15 cellular contexts compared by ENCODE assay signal in genomic region chr20:62475027-62475818, GRCh38. TPM values are rescaled to one million over a fixed set of nuclear protein-coding genes. Genes with fewer than 3 reads are reported as not detected.
DNase-seq lines count a peak whose midpoint lies in the region; ATAC-seq and TF ChIP-seq lines count a peak whose summit lies in the region.
"Had no signal": no experiment of that assay in that cellular context is flagged by ENCODE, and none has a peak within 500 bp of the region (broad histone marks: within the 10 kb centered on the region; RNA-seq: fewer than 3 reads in every experiment).

No MANE protein-coding gene starts in this region.

- CTCF ChIA-PET in MCF 10A (lab: Yijun Ruan, JAX): no interaction called here

- no peaks in the 10 kb centered on the region for H3K4me1 Mint-ChIP-seq in MCF 10A (ENCODE audit: insufficient read depth, unreplicated experiment)

- H2BK5ac ChIP-seq in neuronal stem cell (ENCODE audit: low read length): no peak overlapping the region

- H3K27me3 ChIP-seq in breast epithelium (peaks cover 11 to 84% of the 10 kb centered on the region in 2 donors), neuronal stem cell (ENCODE audit: control insufficient read depth in 3 of 3, insufficient read depth in 3 of 3, low read depth in 1 of 3, low read length in 3 of 3) (peaks cover 34 to 91% (median 76%) of the 10 kb centered on the region in 3 experiments)

- H3K9me3 ChIP-seq in breast epithelium (no peaks in the 10 kb centered on the region), neuronal stem cell (replicated peaks in 1 of 2; ENCODE audit: control insufficient read depth in 2 of 2, insufficient read depth in 1 of 2, low read depth in 1 of 2, low read length in 2 of 2) (peaks cover 0 to 4% of the 10 kb centered on the region in 2 donors)

- H4K91ac ChIP-seq in neuronal stem cell (ENCODE audit: low read depth, low read length, poor library complexity): no peak overlapping the region

- H2BK12ac ChIP-seq in neuronal stem cell (ENCODE audit: low read length): peak overlapping the region; percentile 98

- H3K4me1 ChIP-seq in breast epithelium: peaks cover 7 to 10% of the 10 kb centered on the region in 2 donors
- peaks cover 2 to 3% of the 10 kb centered on the region in 2 donors for H3K4me1 ChIP-seq in neuronal stem cell (ENCODE audit: control insufficient read depth in 2 of 2, insufficient read depth in 1 of 2, low read depth in 1 of 2, low read length in 2 of 2)

- H3K27ac ChIP-seq in breast epithelium: no peak overlapping the region
- H3K27ac ChIP-seq in neuronal stem cell (replicated peaks; ENCODE audit: low read length): no peak overlapping the region
- H3K27ac ChIP-seq in caudate nucleus (ENCODE audit: low read depth, low read length): no peak overlapping the region

- H3K4me2 ChIP-seq in neuronal stem cell (ENCODE audit: insufficient read depth, low read length, poor library complexity, severe bottlenecking): peak overlapping the region; percentile 81

- H2AFZ ChIP-seq in neuronal stem cell (ENCODE audit: low read length): peak overlapping the region; percentile 53

- peak overlapping the region; percentile 99 for H2AK5ac ChIP-seq in neuronal stem cell (ENCODE audit: low read depth, low read length)

- H3K27me3 Mint-ChIP-seq in MCF 10A (ENCODE audit: insufficient read depth, unreplicated experiment): peaks cover 44% of the 10 kb centered on the region

- no peak overlapping the region for H3K14ac ChIP-seq in neuronal stem cell (ENCODE audit: low read length)

- peak overlapping the region; percentile 81 for H3K18ac ChIP-seq in neuronal stem cell (ENCODE audit: low read length)

- H3K36me3 Mint-ChIP-seq in MCF 10A (ENCODE audit: insufficient read depth, unreplicated experiment): no peaks in the 10 kb centered on the region
- H3K36me3 Mint-ChIP-seq in activated naive CD4-positive, alpha-beta T cell treated with anti-CD3 and anti-CD28 coated beads, Interleukin-2, amount 50 U/mL, for 72 hours: no peaks in the 10 kb centered on the region
- H3K36me3 Mint-ChIP-seq: activated naive CD8-positive, alpha-beta T cell treated with anti-CD3 and anti-CD28 coated beads for 36 hours had no signal

- no peaks in the 10 kb centered on the region for H3K79me1 ChIP-seq in neuronal stem cell (ENCODE audit: low read depth, low read length)

- peak overlapping the region; percentile 52 for H2BK15ac ChIP-seq in neuronal stem cell (ENCODE audit: low read length)

- peak; percentile 13 for ATAC-seq in left ventricle myocardium superior
- ATAC-seq in activated naive CD4-positive, alpha-beta T cell treated with anti-CD3 and anti-CD28 coated beads, Interleukin-2, amount 50 U/mL, for 72 hours: no peak
- ATAC-seq in GM21390 (IDR thresholded peaks at IDR 0.05; ENCODE audit: unreplicated experiment): no peak

- H3K4me3 ChIP-seq in breast epithelium: peak overlapping the region in 2 of 3 donors; percentile 35 to 62
- peak overlapping the region in 1 of 2 donors; percentile 57 for H3K4me3 ChIP-seq in neuronal stem cell (ENCODE audit: low read length in 2 of 2)

- H3K4me3 Mint-ChIP-seq in MCF 10A (ENCODE audit: unreplicated experiment): no peak overlapping the region
- H3K4me3 Mint-ChIP-seq: activated naive CD8-positive, alpha-beta T cell treated with anti-CD3 and anti-CD28 coated beads for 36 hours; HFFc6; T-helper 2 cell treated with Interferon-gamma antibody and Interleukin-4, amounts not matched to agents 5 μg/mL and 100 μg/mL, for 36 hours had no signal

- no peaks in the 10 kb centered on the region for H3K9me3 Mint-ChIP-seq in MCF 10A (ENCODE audit: unreplicated experiment)
- no peaks in the 10 kb centered on the region for H3K9me3 Mint-ChIP-seq in activated naive CD4-positive, alpha-beta T cell treated with anti-CD3 and anti-CD28 coated beads, Interleukin-2, amount 50 U/mL, for 72 hours
- H3K9me3 Mint-ChIP-seq: activated naive CD8-positive, alpha-beta T cell treated with anti-CD3 and anti-CD28 coated beads for 36 hours; HFFc6; T-helper 2 cell treated with Interferon-gamma antibody and Interleukin-4, amounts not matched to agents 5 μg/mL and 100 μg/mL, for 36 hours had no signal

- peak overlapping the region; percentile 16 for H3K9ac ChIP-seq in neuronal stem cell (ENCODE audit: low read depth, low read length, poor library complexity)

- H2BK120ac ChIP-seq in neuronal stem cell (ENCODE audit: low read depth, low read length): peak overlapping the region; percentile 50

- no CpG with 5 or more reads among the region's 97 CpGs for WGBS in neuronal stem cell (ENCODE audit: extremely low coverage in 2 of 2, insufficient read length in 2 of 2, insufficient replicate concordance in 1 of 2), 2 donors

- H3K27ac Mint-ChIP-seq in MCF 10A (ENCODE audit: low read depth, unreplicated experiment): no peak overlapping the region
- H3K27ac Mint-ChIP-seq in activated naive CD4-positive, alpha-beta T cell treated with anti-CD3 and anti-CD28 coated beads, Interleukin-2, amount 50 U/mL, for 72 hours: no peak overlapping the region
- H3K27ac Mint-ChIP-seq: activated naive CD8-positive, alpha-beta T cell treated with anti-CD3 and anti-CD28 coated beads for 36 hours; HFFc6; T-helper 2 cell treated with Interferon-gamma antibody and Interleukin-4, amounts not matched to agents 5 μg/mL and 100 μg/mL, for 36 hours had no signal

- peak overlapping the region; percentile 71 for H3K23ac ChIP-seq in neuronal stem cell (ENCODE audit: low read depth, low read length, poor library complexity)

- DNase-seq in breast epithelium (ENCODE audit: low spot score in 2 of 2) (no peak), MCF 10A (ENCODE audit: unreplicated experiment) (no peak), left ventricle myocardium superior (no peak), neuronal stem cell (ENCODE audit: low spot score) (no peak), caudate nucleus (lab: John Stamatoyannopoulos, UW) (no peak), T-helper 9 cell (no peak)
- no peak for DNase-seq in activated naive CD4-positive, alpha-beta T cell treated with anti-CD3 and anti-CD28 coated beads, Interleukin-2, amount 50 U/mL, for 72 hours (ENCODE audit: low spot score in 2 of 2)
- DNase-seq: cortex of kidney, foreskin melanocyte, HFFc6, KG1, mammary epithelial cell had no signal

- no peak overlapping the region for H3K4ac ChIP-seq in neuronal stem cell (ENCODE audit: low read length)

- POLR2A ChIA-PET in MCF 10A (lab: Yijun Ruan, JAX): no interaction called here

- intact Hi-C loops in breast epithelium (cut with DNase I; ENCODE audit: low total_unique reads): no loop called here
- intact Hi-C loops in MCF 10A (cut with micrococcal nuclease): no loop called here
- intact Hi-C loops in left ventricle myocardium superior (cut with micrococcal nuclease): no loop called here

- H3K36me3 ChIP-seq in breast epithelium (no peaks in the 10 kb centered on the region), neuronal stem cell (replicated peaks in 1 of 2; ENCODE audit: control insufficient read depth in 2 of 2, insufficient read depth in 2 of 2, low read length in 2 of 2) (no peaks in the 10 kb centered on the region)

- no TSS peak for BruUV-seq in MCF 10A (replicated peaks; lab: Mats Ljungman, UMichigan)

- no peak overlapping the region for H4K8ac ChIP-seq in neuronal stem cell (ENCODE audit: low read depth, low read length)

- no peak for TF ChIP-seq CTCF in breast epithelium (IDR thresholded peaks at IDR 0.05)
- TF ChIP-seq CTCF in MCF 10A (IDR thresholded peaks at IDR 0.05; ENCODE audit: unreplicated experiment): no peak

- TF ChIP-seq POLR2A in breast epithelium (IDR thresholded peaks at IDR 0.05): no peak

RNA-seq across cellular contexts. Expression of gene GATA5, which starts 0.6 kb away (rescaled TPM):
- total RNA-seq in breast epithelium (under 1 TPM in 1 of 3 donors, not detected in 2; 0.73 TPM), MCF 10A (2022) (not detected in 2 replicates), left ventricle myocardium superior (18.1 TPM)
- polyA plus RNA-seq in neuronal stem cell (2013, experiment 1 of 2): 0.08 TPM
- polyA plus RNA-seq in neuronal stem cell (2013, experiment 2 of 2): 0.11 TPM
- total RNA-seq in activated naive CD4-positive, alpha-beta T cell treated with anti-CD3 and anti-CD28 coated beads, Interleukin-2, amount 50 U/mL, for 72 hours: not detected
- total RNA-seq: activated naive CD8-positive, alpha-beta T cell treated with anti-CD3 and anti-CD28 coated beads for 36 hours; HFFc6; mammary epithelial cell had no signal
- polyA plus RNA-seq: mammary epithelial cell had no signal

RNA-seq across cellular contexts. Expression of gene RBBP8NL, which starts 47.9 kb away (rescaled TPM):
- total RNA-seq in breast epithelium (1 to 10 TPM in 2 of 3 donors, not detected in 1; 2.0 to 4.0 TPM), MCF 10A (2022) (not detected in 2 replicates), left ventricle myocardium superior (not detected)
- polyA plus RNA-seq in neuronal stem cell (2013, experiment 1 of 2): not detected
- not detected for polyA plus RNA-seq in neuronal stem cell (2013, experiment 2 of 2)
- not detected for total RNA-seq in activated naive CD4-positive, alpha-beta T cell treated with anti-CD3 and anti-CD28 coated beads, Interleukin-2, amount 50 U/mL, for 72 hours
- total RNA-seq: activated naive CD8-positive, alpha-beta T cell treated with anti-CD3 and anti-CD28 coated beads for 36 hours; HFFc6 had no signal

Comparison
In these comparisons a context has a peak if more than half of its experiments do, and no peak if none do; other contexts are left out.
1. RNA of gene GATA5, which starts 0.6 kb away (total RNA-seq): 18.1 TPM in left ventricle myocardium superior (single experiment); 0.73 TPM in breast epithelium, not detected in MCF 10A and not detected in activated naive CD4-positive, alpha-beta T cell treated with anti-CD3 and anti-CD28 coated beads, Interleukin-2, amount 50 U/mL, for 72 hours; every median in the first group is over 10 times any median in the second.